25 cellular contexts compared by ENCODE assay signal in genomic region chr3:17021614-17022013, GRCh38.
DNase-seq lines count a peak whose midpoint lies in the region; ATAC-seq and TF ChIP-seq lines count a peak whose summit lies in the region.
"Had no signal": no experiment of that assay in that cellular context is flagged by ENCODE, and none has a peak within 500 bp of the region (broad histone marks: within the 10 kb centered on the region; RNA-seq: fewer than 3 reads in every experiment).

No MANE protein-coding gene starts in this region.

- ATAC-seq in activated T-cell treated with anti-CD3 and anti-CD28 coated beads, Interleukin-2, amount 50 U/mL, for 72 hours (replicated peaks in 1 of 2), result no peak
- ATAC-seq in psoas muscle (peak in 3 of 4 donors; percentile 79 to 84 (median 79)), GM21515 (IDR thresholded peaks at IDR 0.05; ENCODE audit: unreplicated experiment) (no peak)
- ATAC-seq: GM23338; left colon; stimulated activated effector memory CD8-positive, alpha-beta T cell treated with anti-CD3 and anti-CD28 coated beads, Interleukin-12 subunit alpha, Interleukin-12 subunit beta, amount 100 ng/mL, for 72 hours; WTC11 had no signal

- intact Hi-C loops in psoas muscle (cut with DNase I), result no loop called here

- no peak for TF ChIP-seq CTCF in choroid plexus epithelial cell (conservative IDR thresholded peaks at IDR 0.05; ENCODE audit: low read depth, low read length)
- TF ChIP-seq CTCF in psoas muscle (IDR thresholded peaks at IDR 0.05), result no peak

- no peaks in the 10 kb centered on the region for H3K9me3 Mint-ChIP-seq in activated T-cell treated with anti-CD3 and anti-CD28 coated beads, Interleukin-2, amount 50 U/mL, for 72 hours
- H3K9me3 Mint-ChIP-seq in CD8-positive, alpha-beta memory T cell, result no peaks in the 10 kb centered on the region
- H3K9me3 Mint-ChIP-seq: activated T-helper 1 cell treated with anti-CD3 and anti-CD28 coated beads, Interleukin-12 subunit alpha, Interleukin-12 subunit beta, Interleukin-2, Interleukin-4 antibody, amounts not matched to agents 30 ng/mL and 10 ng/mL and 1 ng/mL, durations not matched to agents 14 hours and 24 hours and 36 hours; GM23338; stimulated activated effector memory CD8-positive, alpha-beta T cell treated with anti-CD3 and anti-CD28 coated beads, Interleukin-12 subunit alpha, Interleukin-12 subunit beta, amount 100 ng/mL, for 72 hours; WTC11 had no signal

- H3K36me3 ChIP-seq in CD8-positive, alpha-beta memory T cell (ENCODE audit: insufficient read depth, low read length), result no peaks in the 10 kb centered on the region
- peaks cover 0 to 2% of the 10 kb centered on the region in 2 donors for H3K36me3 ChIP-seq in psoas muscle (ENCODE audit: insufficient read depth in 1 of 2, low read depth in 1 of 2)
- H3K36me3 ChIP-seq: brain microvascular endothelial cell, MG63 had no signal

- CTCF ChIA-PET in CD8-positive, alpha-beta memory T cell (lab: Charles Lee), result no interaction called here

- H3K27me3 Mint-ChIP-seq in activated T-cell treated with anti-CD3 and anti-CD28 coated beads, Interleukin-2, amount 50 U/mL, for 72 hours (ENCODE audit: low read depth), result no peaks in the 10 kb centered on the region
- no peaks in the 10 kb centered on the region for H3K27me3 Mint-ChIP-seq in CD8-positive, alpha-beta memory T cell

- peaks cover 60% of the 10 kb centered on the region for H3K4me1 Mint-ChIP-seq in activated T-cell treated with anti-CD3 and anti-CD28 coated beads, Interleukin-2, amount 50 U/mL, for 72 hours (ENCODE audit: low read depth)
- H3K4me1 Mint-ChIP-seq in CD8-positive, alpha-beta memory T cell, result peaks cover 64 to 87% (median 76%) of the 10 kb centered on the region in 3 donors

- H3K27ac Mint-ChIP-seq in activated T-cell treated with anti-CD3 and anti-CD28 coated beads, Interleukin-2, amount 50 U/mL, for 72 hours, result peak overlapping the region; percentile 19
- peak overlapping the region in 5 of 8 donors; percentile 21 to 83 (median 64) for H3K27ac Mint-ChIP-seq in CD8-positive, alpha-beta memory T cell
- H3K27ac Mint-ChIP-seq: activated T-helper 1 cell treated with anti-CD3 and anti-CD28 coated beads, Interleukin-12 subunit alpha, Interleukin-12 subunit beta, Interleukin-2, Interleukin-4 antibody, amounts not matched to agents 30 ng/mL and 10 ng/mL and 1 ng/mL, durations not matched to agents 14 hours and 24 hours and 36 hours; GM23338; stimulated activated effector memory CD8-positive, alpha-beta T cell treated with anti-CD3 and anti-CD28 coated beads, Interleukin-12 subunit alpha, Interleukin-12 subunit beta, amount 100 ng/mL, for 72 hours; WTC11 had no signal

- DNase-seq in activated T-cell treated with anti-CD3 and anti-CD28 coated beads, Interleukin-2, amount 50 U/mL, for 72 hours, result no peak
- no peak for DNase-seq in activated T-cell treated with anti-CD3 and anti-CD28 coated beads, Interleukin-2, amount 50 U/mL, for 48 hours
- no peak for DNase-seq in CD8-positive, alpha-beta memory T cell
- peak; percentile 18 for DNase-seq in choroid plexus epithelial cell (ENCODE audit: low read depth)
- DNase-seq in psoas muscle, result no peak
- no peak for DNase-seq in stimulated activated CD4-positive, alpha-beta T cell treated with anti-CD3 and anti-CD28 coated beads, Interleukin-2, amount 100 ng/mL, for 24 hours
- DNase-seq: activated CD8-positive, alpha-beta memory T cell treated with anti-CD3 and anti-CD28 coated beads for 24 hours; brain microvascular endothelial cell; effector CD4-positive, alpha-beta T cell; foreskin fibroblast; left colon; mesenchymal stem cell; MG63; NCI-H2081; NCI-H345; NCI-H774; RPMI8226; stimulated activated CD4-positive, alpha-beta T cell treated with anti-CD3 and anti-CD28 coated beads, Interleukin-2, amount 100 ng/mL, for 48 hours; T1000 had no signal

- no peak overlapping the region for H3K27ac ChIP-seq in CD8-positive, alpha-beta memory T cell (ENCODE audit: low read depth, low read length)
- H3K27ac ChIP-seq in psoas muscle, result no peak overlapping the region
- H3K27ac ChIP-seq: brain microvascular endothelial cell, epithelial cell of prostate had no signal

- peaks cover 31% of the 10 kb centered on the region for H3K4me1 ChIP-seq in CD8-positive, alpha-beta memory T cell (ENCODE audit: insufficient read depth, low read length)
- peaks cover 8% of the 10 kb centered on the region for H3K4me1 ChIP-seq in psoas muscle

- H3K4me3 ChIP-seq in CD8-positive, alpha-beta memory T cell (ENCODE audit: low read length), result no peak overlapping the region
- H3K4me3 ChIP-seq in choroid plexus epithelial cell (ENCODE audit: low read depth, low read length) (no peak overlapping the region), psoas muscle (no peak overlapping the region)
- H3K4me3 ChIP-seq: GM23338, MG63 had no signal

- H3K27me3 ChIP-seq in CD8-positive, alpha-beta memory T cell (ENCODE audit: insufficient read depth, low read length, poor library complexity, severe bottlenecking), result no peaks in the 10 kb centered on the region
- H3K27me3 ChIP-seq in psoas muscle (ENCODE audit: insufficient read depth in 3 of 3, low read length in 2 of 3), result no peaks in the 10 kb centered on the region
- H3K27me3 ChIP-seq: brain microvascular endothelial cell, MG63 had no signal

- POLR2A ChIA-PET in CD8-positive, alpha-beta memory T cell (lab: Charles Lee), result no interaction called here

- H3K4me3 Mint-ChIP-seq in activated T-cell treated with anti-CD3 and anti-CD28 coated beads, Interleukin-2, amount 50 U/mL, for 72 hours, result no peak overlapping the region
- peak overlapping the region in 5 of 7 donors; percentile 36 to 62 (median 47) for H3K4me3 Mint-ChIP-seq in CD8-positive, alpha-beta memory T cell
- H3K4me3 Mint-ChIP-seq: activated T-helper 1 cell treated with anti-CD3 and anti-CD28 coated beads, Interleukin-12 subunit alpha, Interleukin-12 subunit beta, Interleukin-2, Interleukin-4 antibody, amounts not matched to agents 30 ng/mL and 10 ng/mL and 1 ng/mL, durations not matched to agents 14 hours and 24 hours and 36 hours; GM23338; stimulated activated effector memory CD8-positive, alpha-beta T cell treated with anti-CD3 and anti-CD28 coated beads, Interleukin-12 subunit alpha, Interleukin-12 subunit beta, amount 100 ng/mL, for 72 hours; WTC11 had no signal

- no peaks in the 10 kb centered on the region for H3K9me3 ChIP-seq in CD8-positive, alpha-beta memory T cell (ENCODE audit: low read length)
- H3K9me3 ChIP-seq in psoas muscle, result no peaks in the 10 kb centered on the region
- H3K9me3 ChIP-seq: MG63 had no signal

- H3K36me3 Mint-ChIP-seq in activated T-cell treated with anti-CD3 and anti-CD28 coated beads, Interleukin-2, amount 50 U/mL, for 72 hours (ENCODE audit: insufficient read depth in 2 of 2), result peaks cover 0 to 2% of the 10 kb centered on the region in 2 donors
- H3K36me3 Mint-ChIP-seq in CD8-positive, alpha-beta memory T cell, result peaks cover 0 to 23% (median 9%) of the 10 kb centered on the region in 3 donors
- H3K36me3 Mint-ChIP-seq: WTC11 had no signal

- 52 to 88% (median 54%) methylated on average over 1 of the region's 1 CpG for WGBS in psoas muscle, 3 donors

Comparison
In these comparisons a context has a peak if more than half of its experiments do, and no peak if none do; other contexts are left out.
1. ATAC-seq: peak in psoas muscle (3 of 4); none in activated T-cell treated with anti-CD3 and anti-CD28 coated beads, Interleukin-2, amount 50 U/mL, for 72 hours (0 of 2) and GM21515 (single experiment).
2. H3K4me3 Mint-ChIP-seq: peak in CD8-positive, alpha-beta memory T cell (5 of 7); none in activated T-cell treated with anti-CD3 and anti-CD28 coated beads, Interleukin-2, amount 50 U/mL, for 72 hours (0 of 2).